9 cellular contexts compared by ENCODE assay signal in the genomic region with DNA sequence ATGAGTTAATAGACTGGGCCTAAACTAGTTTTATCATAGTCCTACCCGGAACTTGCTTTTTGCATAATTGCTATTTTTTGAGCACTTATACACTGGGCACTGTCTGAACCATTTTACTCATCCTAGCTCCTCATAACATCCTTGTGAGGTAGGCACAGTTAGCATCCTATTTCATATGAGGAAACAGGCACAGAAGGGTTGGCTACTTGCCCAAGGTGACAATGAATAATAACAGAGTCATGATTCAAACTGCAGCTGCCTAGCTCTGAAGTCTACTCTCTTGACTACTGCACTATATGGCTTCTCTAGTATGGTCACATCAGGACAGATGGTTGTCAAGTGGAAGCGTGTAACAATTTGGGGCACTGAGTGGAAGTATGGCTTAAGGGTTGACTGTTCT. TPM values are rescaled to one million over a fixed set of nuclear protein-coding genes. Genes with fewer than 3 reads are reported as not detected.
DNase-seq lines count a peak whose midpoint lies in the region; ATAC-seq, FAIRE-seq and TF ChIP-seq lines count a peak whose summit lies in the region.
"Had no signal": no experiment of that assay in that cellular context is flagged by ENCODE, and none has a peak within 500 bp of the region (broad histone marks: within the 10 kb centered on the region; RNA-seq: fewer than 3 reads in every experiment).

No MANE protein-coding gene starts in this region.

- no peak for TF ChIP-seq CTCF in bronchial epithelial cell (IDR thresholded peaks at IDR 0.05; ENCODE audit: insufficient read depth, low read length, severe bottlenecking)

- ATAC-seq in activated naive CD4-positive, alpha-beta T cell treated with anti-CD3 and anti-CD28 coated beads, Interleukin-2, amount 50 U/mL, for 72 hours, result peak; percentile 37 to 65
- ATAC-seq in HG03135 (IDR thresholded peaks at IDR 0.05; ENCODE audit: unreplicated experiment) (no peak), HG03565 (IDR thresholded peaks at IDR 0.05; ENCODE audit: unreplicated experiment) (no peak)

- no peak overlapping the region for H3K27ac Mint-ChIP-seq in activated naive CD4-positive, alpha-beta T cell treated with anti-CD3 and anti-CD28 coated beads, Interleukin-2, amount 50 U/mL, for 72 hours
- no peak overlapping the region for H3K27ac Mint-ChIP-seq in activated naive CD4-positive, alpha-beta T cell treated with anti-CD3 and anti-CD28 coated beads, Interleukin-2, amount 10 ng/mL, durations not matched to agents 7 days and 5 days
- H3K27ac Mint-ChIP-seq: B cell had no signal

- no peaks in the 10 kb centered on the region for H3K27me3 ChIP-seq in bronchial epithelial cell (ENCODE audit: control insufficient read depth, insufficient read depth, low read length)

- no peaks in the 10 kb centered on the region for H3K9me3 Mint-ChIP-seq in activated naive CD4-positive, alpha-beta T cell treated with anti-CD3 and anti-CD28 coated beads, Interleukin-2, amount 50 U/mL, for 72 hours
- no peaks in the 10 kb centered on the region for H3K9me3 Mint-ChIP-seq in activated naive CD4-positive, alpha-beta T cell treated with anti-CD3 and anti-CD28 coated beads, Interleukin-2, amount 10 ng/mL, durations not matched to agents 7 days and 5 days

- no peaks in the 10 kb centered on the region for H3K36me3 Mint-ChIP-seq in activated naive CD4-positive, alpha-beta T cell treated with anti-CD3 and anti-CD28 coated beads, Interleukin-2, amount 50 U/mL, for 72 hours
- H3K36me3 Mint-ChIP-seq in activated naive CD4-positive, alpha-beta T cell treated with anti-CD3 and anti-CD28 coated beads, Interleukin-2, amount 10 ng/mL, durations not matched to agents 7 days and 5 days, result no peaks in the 10 kb centered on the region

- H3K27me3 Mint-ChIP-seq in activated naive CD4-positive, alpha-beta T cell treated with anti-CD3 and anti-CD28 coated beads, Interleukin-2, amount 10 ng/mL, durations not matched to agents 7 days and 5 days, result peaks cover 9% of the 10 kb centered on the region

- CTCF ChIA-PET in activated naive CD4-positive, alpha-beta T cell treated with anti-CD3 and anti-CD28 coated beads, Interleukin-2, amount 10 ng/mL, durations not matched to agents 7 days and 5 days (lab: Charles Lee), result no interaction called here

- no peak overlapping the region for H3K4me3 Mint-ChIP-seq in activated naive CD4-positive, alpha-beta T cell treated with anti-CD3 and anti-CD28 coated beads, Interleukin-2, amount 10 ng/mL, durations not matched to agents 7 days and 5 days
- H3K4me3 Mint-ChIP-seq: B cell had no signal

- H3K36me3 ChIP-seq in bronchial epithelial cell (ENCODE audit: control insufficient read depth, insufficient read depth, low read length), result no peaks in the 10 kb centered on the region

- no peaks in the 10 kb centered on the region for H3K4me1 Mint-ChIP-seq in activated naive CD4-positive, alpha-beta T cell treated with anti-CD3 and anti-CD28 coated beads, Interleukin-2, amount 10 ng/mL, durations not matched to agents 7 days and 5 days
- H3K4me1 Mint-ChIP-seq: B cell had no signal

- no peak for FAIRE-seq in bronchial epithelial cell (lab: Jason Lieb, UNC)
- no peak for FAIRE-seq in urothelium cell line (lab: Jason Lieb, UNC)

- H3K4me3 ChIP-seq in bronchial epithelial cell (ENCODE audit: low read depth, low read length), result no peak overlapping the region

- DNase-seq in activated naive CD4-positive, alpha-beta T cell treated with anti-CD3 and anti-CD28 coated beads, Interleukin-2, amount 50 U/mL, for 72 hours (ENCODE audit: low spot score in 2 of 2), result no peak
- DNase-seq in activated naive CD4-positive, alpha-beta T cell treated with anti-CD3 and anti-CD28 coated beads, Interleukin-2, amount 10 ng/mL, durations not matched to agents 7 days and 5 days, result no peak
- DNase-seq in NCI-H345 (lab: John Stamatoyannopoulos, UW) (peak; percentile 76), bronchial epithelial cell (ENCODE audit: low read depth) (peak; percentile 96), urothelium cell line (ENCODE audit: low spot score) (peak; percentile 61), Kasumi-1 (lab: John Stamatoyannopoulos, UW) (no peak)

RNA-seq across cellular contexts. Expression of a gene that starts 18.2 kb away (rescaled TPM):
- total RNA-seq in activated naive CD4-positive, alpha-beta T cell treated with anti-CD3 and anti-CD28 coated beads, Interleukin-2, amount 50 U/mL, for 72 hours, result 10 to 100 TPM; 27.4 to 50.1 TPM
- total RNA-seq in bronchial epithelial cell, result 8.2 and 10.4 TPM in 2 replicates

Comparison
In these comparisons a context has a peak if more than half of its experiments do, and no peak if none do; other contexts are left out.
1. ATAC-seq: peak in activated naive CD4-positive, alpha-beta T cell treated with anti-CD3 and anti-CD28 coated beads, Interleukin-2, amount 50 U/mL, for 72 hours (2 of 2); none in HG03135 (single experiment) and HG03565 (single experiment).
2. DNase-seq: peak in NCI-H345 (single experiment), bronchial epithelial cell (single experiment) and urothelium cell line (single experiment); none in activated naive CD4-positive, alpha-beta T cell treated with anti-CD3 and anti-CD28 coated beads, Interleukin-2, amount 50 U/mL, for 72 hours (0 of 2), activated naive CD4-positive, alpha-beta T cell treated with anti-CD3 and anti-CD28 coated beads, Interleukin-2, amount 10 ng/mL, durations not matched to agents 7 days and 5 days (single experiment) and Kasumi-1 (0 of 2).